ENCODE assay signal across 8 cellular contexts in genomic region chr5:72307968-72308852, GRCh38. TPM values are rescaled to one million over a fixed set of nuclear protein-coding genes. Genes with fewer than 3 reads are reported as not detected.
A peak's percentile ranks its signal among the peaks of the same experiment; 100 is the strongest.
DNase-seq lines count a peak whose midpoint lies in the region; ATAC-seq, FAIRE-seq and TF ChIP-seq lines count a peak whose summit lies in the region.

No MANE protein-coding gene starts in this region.

- H3K4me3 Mint-ChIP-seq in naive thymus-derived CD4-positive, alpha-beta T cell, result peak overlapping the region; percentile 78 to 94 (median 92)
- H3K4me3 Mint-ChIP-seq in stimulated activated memory B cell treated with anti-CD40 and anti-IgM and Interleukin-4, amounts not matched to agents 10 μg/mL and 1 μg/mL and 100 μg/mL, for 72 hours, result peak overlapping the region; percentile 87

- H3K4me2 ChIP-seq in GM23248 (ENCODE audit: unreplicated experiment) (peak overlapping the region; percentile 88), Karpas-422 (ENCODE audit: low read depth, low read length, poor library complexity, severe bottlenecking) (peak overlapping the region; percentile 97), fibroblast of lung (ENCODE audit: extremely low read depth, insufficient read depth, low read length) (peak overlapping the region; percentile 85)

- H3K27me3 ChIP-seq in GM23248 (replicated peaks; ENCODE audit: insufficient read depth), result no peaks in the 10 kb centered on the region
- no peaks in the 10 kb centered on the region for H3K27me3 ChIP-seq in Karpas-422 (ENCODE audit: low read length)
- H3K27me3 ChIP-seq in fibroblast of lung (ENCODE audit: control insufficient read depth, insufficient read depth, low read length), result no peaks in the 10 kb centered on the region
- H3K27me3 ChIP-seq in naive thymus-derived CD4-positive, alpha-beta T cell (ENCODE audit: control insufficient read depth in 2 of 2, insufficient read depth in 2 of 2, low read length in 2 of 2), result no peaks in the 10 kb centered on the region

- H3K4me1 Mint-ChIP-seq in naive thymus-derived CD4-positive, alpha-beta T cell, result peaks cover 9 to 38% (median 29%) of the 10 kb centered on the region in 7 donors
- H3K4me1 Mint-ChIP-seq in stimulated activated memory B cell treated with anti-CD40 and anti-IgM and Interleukin-4, amounts not matched to agents 10 μg/mL and 1 μg/mL and 100 μg/mL, for 72 hours, result peaks cover 38% of the 10 kb centered on the region

- H3K27ac Mint-ChIP-seq in naive thymus-derived CD4-positive, alpha-beta T cell, result peak overlapping the region; percentile 84 to 97 (median 91)
- peak overlapping the region; percentile 85 for H3K27ac Mint-ChIP-seq in stimulated activated memory B cell treated with anti-CD40 and anti-IgM and Interleukin-4, amounts not matched to agents 10 μg/mL and 1 μg/mL and 100 μg/mL, for 72 hours

- DNase-seq in EL (peak; percentile 98), GM23248 (peak; percentile 100), Karpas-422 (peak; percentile 98), RCC 7860 (ENCODE audit: low spot score) (peak; percentile 80), fibroblast of lung (ENCODE audit: low read depth in 2 of 2) (peak; percentile 98)
- peak; percentile 87 to 94 for DNase-seq in activated T-helper 1 cell treated with anti-CD3 and anti-CD28 coated beads, Interleukin-2, amount 50 U/mL, for 16 hours (ENCODE audit: low read depth in 1 of 2, low spot score in 1 of 2)
- peak; percentile 91 to 97 (median 95) for DNase-seq in naive thymus-derived CD4-positive, alpha-beta T cell

- H3K9ac ChIP-seq in GM23248, result peak overlapping the region; percentile 92
- H3K9ac ChIP-seq in Karpas-422 (ENCODE audit: low read length), result peak overlapping the region; percentile 97
- peak overlapping the region; percentile 92 for H3K9ac ChIP-seq in fibroblast of lung (ENCODE audit: insufficient read depth, low read length)

- H3K4me3 ChIP-seq in GM23248 (peak overlapping the region; percentile 80), Karpas-422 (ENCODE audit: low read length) (peak overlapping the region; percentile 77), fibroblast of lung (replicated peaks in 1 of 4; ENCODE audit: control extremely low read depth in 1 of 4, insufficient read depth in 1 of 4, low read depth in 3 of 4, low read length in 4 of 4) (peak overlapping the region; percentile 55 to 80 (median 73))
- peak overlapping the region; percentile 93 for H3K4me3 ChIP-seq in naive thymus-derived CD4-positive, alpha-beta T cell (ENCODE audit: low read length)

- CTCF ChIA-PET in naive thymus-derived CD4-positive, alpha-beta T cell (lab: Charles Lee), result interaction anchor here (0.6 to 4.0 kb wide), 6 partner anchors 9 to 288 kb away, joined by 3 to 40 read pairs (median 4); partner anchors contain the start of genes MRPS27 and PTCD2

- H3F3A ChIP-seq in GM23248 (ENCODE audit: insufficient read depth), result peaks cover 17% of the 10 kb centered on the region

- H3K79me2 ChIP-seq in GM23248 (ENCODE audit: insufficient read depth) (peaks cover 47% of the 10 kb centered on the region), Karpas-422 (ENCODE audit: low read length) (peaks cover 55% of the 10 kb centered on the region), fibroblast of lung (ENCODE audit: control insufficient read depth, insufficient read depth, low read length) (peaks cover 17% of the 10 kb centered on the region)

- no peaks in the 10 kb centered on the region for H3K9me3 Mint-ChIP-seq in naive thymus-derived CD4-positive, alpha-beta T cell
- no peaks in the 10 kb centered on the region for H3K9me3 Mint-ChIP-seq in stimulated activated memory B cell treated with anti-CD40 and anti-IgM and Interleukin-4, amounts not matched to agents 10 μg/mL and 1 μg/mL and 100 μg/mL, for 72 hours

- peak overlapping the region; percentile 78 for H2AFZ ChIP-seq in GM23248
- H2AFZ ChIP-seq in Karpas-422 (ENCODE audit: low read length), result peak overlapping the region; percentile 71
- peak overlapping the region; percentile 75 for H2AFZ ChIP-seq in fibroblast of lung (ENCODE audit: low read length)

- H3K9me2 ChIP-seq in GM23248 (ENCODE audit: insufficient read depth) (no peaks in the 10 kb centered on the region), Karpas-422 (replicated peaks; ENCODE audit: insufficient read depth, low read length) (no peaks in the 10 kb centered on the region)

- H3K4me1 ChIP-seq in GM23248 (ENCODE audit: insufficient read depth) (peaks cover 7% of the 10 kb centered on the region; the same call in 1 of the 2 replicates), Karpas-422 (ENCODE audit: low read length) (peaks cover 54% of the 10 kb centered on the region), fibroblast of lung (ENCODE audit: control insufficient read depth, extremely low read depth, insufficient read depth, low read length) (peaks cover 3% of the 10 kb centered on the region)
- peaks cover 3 to 12% of the 10 kb centered on the region in 2 donors for H3K4me1 ChIP-seq in naive thymus-derived CD4-positive, alpha-beta T cell (ENCODE audit: control insufficient read depth in 2 of 2, insufficient read depth in 2 of 2, low read length in 2 of 2)

- intact Hi-C loops in naive thymus-derived CD4-positive, alpha-beta T cell (cut with micrococcal nuclease), result loop anchor here (1.0 to 10.0 kb wide), 17 partner anchors 12 to 1259 kb away; partner anchors contain the start of genes BDP1 (in 2 of the 2), MCCC2 (in 2 of the 2), MRPS27 (in 2 of the 2) and PTCD2 (in 2 of the 2)

- H3K36me3 ChIP-seq in GM23248 (ENCODE audit: low read depth) (peaks cover 16% of the 10 kb centered on the region), Karpas-422 (ENCODE audit: insufficient read depth, low read length) (peaks cover 32% of the 10 kb centered on the region; the same call in 1 of the 2 replicates), fibroblast of lung (ENCODE audit: control insufficient read depth, insufficient read depth, low read length) (no peaks in the 10 kb centered on the region)
- peaks cover 0 to 20% (median 3%) of the 10 kb centered on the region in 3 experiments for H3K36me3 ChIP-seq in naive thymus-derived CD4-positive, alpha-beta T cell (ENCODE audit: control insufficient read depth in 2 of 3, insufficient read depth in 3 of 3, low read length in 3 of 3)

- peak; percentile 98 for ATAC-seq in naive thymus-derived CD4-positive, alpha-beta T cell
- peak; percentile 99 for ATAC-seq in stimulated activated memory B cell treated with anti-CD40 and anti-IgM and Interleukin-4, amounts not matched to agents 10 μg/mL and 1 μg/mL and 100 μg/mL, for 72 hours

- no peaks in the 10 kb centered on the region for H3K27me3 Mint-ChIP-seq in naive thymus-derived CD4-positive, alpha-beta T cell
- no peaks in the 10 kb centered on the region for H3K27me3 Mint-ChIP-seq in stimulated activated memory B cell treated with anti-CD40 and anti-IgM and Interleukin-4, amounts not matched to agents 10 μg/mL and 1 μg/mL and 100 μg/mL, for 72 hours

- H3K27ac ChIP-seq in GM23248 (peak overlapping the region; percentile 91), Karpas-422 (ENCODE audit: low read length) (peak overlapping the region; percentile 93), fibroblast of lung (ENCODE audit: insufficient read depth, low read length) (peak overlapping the region; percentile 96)
- peak overlapping the region; percentile 95 for H3K27ac ChIP-seq in naive thymus-derived CD4-positive, alpha-beta T cell (ENCODE audit: low read depth, low read length)

- peaks cover 7 to 23% (median 12%) of the 10 kb centered on the region in 5 donors for H3K36me3 Mint-ChIP-seq in naive thymus-derived CD4-positive, alpha-beta T cell
- peaks cover 48% of the 10 kb centered on the region for H3K36me3 Mint-ChIP-seq in stimulated activated memory B cell treated with anti-CD40 and anti-IgM and Interleukin-4, amounts not matched to agents 10 μg/mL and 1 μg/mL and 100 μg/mL, for 72 hours

- no peak for FAIRE-seq in RCC 7860 (lab: Jason Lieb, UNC)

- no peaks in the 10 kb centered on the region for H4K20me1 ChIP-seq in GM23248 (ENCODE audit: insufficient read depth)
- H4K20me1 ChIP-seq in Karpas-422 (ENCODE audit: insufficient read depth, low read depth, low read length), result no peaks in the 10 kb centered on the region
- H4K20me1 ChIP-seq in fibroblast of lung (ENCODE audit: control insufficient read depth, extremely low read depth, insufficient read depth, low read length), result no peaks in the 10 kb centered on the region

- WGBS in GM23248 (ENCODE audit: low coverage in 1 of 2, low lambda C conversion rate in 2 of 2, missing lambda C conversion rate in 2 of 2), 2 experiments, result 2% methylated on average over 48 to 71 of the region's 76 CpGs

- peak; percentile 68 to 70 for TF ChIP-seq CTCF in fibroblast of lung (conservative IDR thresholded peaks at IDR 0.05 in 1 of 2, IDR thresholded peaks at IDR 0.05 in 1 of 2; ENCODE audit: low read depth in 1 of 2, low read length in 2 of 2)

- POLR2A ChIA-PET in naive thymus-derived CD4-positive, alpha-beta T cell (lab: Charles Lee), result interaction anchor here (0.7 to 4.3 kb wide), 3 partner anchors 9 to 833 kb away, joined by 3 to 39 read pairs (median 3); partner anchors contain the start of genes MRPS27 and PTCD2

- no peaks in the 10 kb centered on the region for H3K9me3 ChIP-seq in GM23248 (ENCODE audit: low read depth)
- H3K9me3 ChIP-seq in Karpas-422 (ENCODE audit: low read length), result no peaks in the 10 kb centered on the region
- H3K9me3 ChIP-seq in fibroblast of lung (ENCODE audit: control insufficient read depth, insufficient read depth, low read depth, low read length), result no peaks in the 10 kb centered on the region
- H3K9me3 ChIP-seq in naive thymus-derived CD4-positive, alpha-beta T cell (ENCODE audit: control insufficient read depth in 2 of 3, low read length in 3 of 3), result no peaks in the 10 kb centered on the region

- in situ Hi-C loops in GM23248 (cut with MboI), result loop anchor here (10.0 kb wide), 1 partner anchor 523 kb away; no protein-coding TSS in a partner anchor

RNA-seq across cellular contexts. Expression of gene MRPS27, which starts 11.8 kb away (rescaled TPM):
- 53.4 and 58.5 TPM in 2 replicates for total RNA-seq in GM23248 (2014; rRNA removed; shearing (Covaris generic))
- polyA plus RNA-seq in GM23248 (2016; fragmentation: Nextera tagmentation; extraction: Ambion mirVana) (35.2 and 36.4 TPM in 2 replicates), fibroblast of lung (67.2 and 75.9 TPM in 2 replicates)
- total RNA-seq in Karpas-422 (2014; rRNA removed; shearing (Covaris generic); ENCODE audit: low replicate concordance), result 87.4 and 120 TPM in 2 replicates
- total RNA-seq in fibroblast of lung, result 72.7 and 86.5 TPM in 2 replicates
- 41.4 and 44.1 TPM in 2 replicates for polyA plus RNA-seq in fibroblast of lung (2012)
- 88.9 and 143 TPM in 2 replicates for polyA minus RNA-seq in fibroblast of lung (ENCODE audit: low replicate concordance)
- total RNA-seq in naive thymus-derived CD4-positive, alpha-beta T cell, result 10 to 100 TPM; 36.6 to 54.0 (median 39.5) TPM
- 10 to 100 TPM; 35.2 to 48.7 TPM for polyA plus RNA-seq in naive thymus-derived CD4-positive, alpha-beta T cell

RNA-seq across cellular contexts. Expression of gene PTCD2, which starts 12.0 kb away (rescaled TPM):
- total RNA-seq in GM23248 (2014; rRNA removed; shearing (Covaris generic)), result 15.5 and 17.1 TPM in 2 replicates
- polyA plus RNA-seq in GM23248 (2016; fragmentation: Nextera tagmentation; extraction: Ambion mirVana) (11.1 and 14.0 TPM in 2 replicates), fibroblast of lung (10.3 and 13.4 TPM in 2 replicates)
- total RNA-seq in Karpas-422 (2014; rRNA removed; shearing (Covaris generic); ENCODE audit: low replicate concordance), result 9.2 and 24.9 TPM in 2 replicates
- total RNA-seq in fibroblast of lung, result 9.5 and 15.9 TPM in 2 replicates
- polyA plus RNA-seq in fibroblast of lung (2012), result 7.2 and 8.6 TPM in 2 replicates
- polyA minus RNA-seq in fibroblast of lung (ENCODE audit: low replicate concordance), result 2.1 and 13.8 TPM in 2 replicates
- 10 to 100 TPM in 3 of 5 experiments, 1 to 10 TPM in 2; 5.0 to 12.6 (median 11.2) TPM for total RNA-seq in naive thymus-derived CD4-positive, alpha-beta T cell
- polyA plus RNA-seq in naive thymus-derived CD4-positive, alpha-beta T cell, result 1 to 10 TPM; 3.7 to 6.0 TPM

Comparison
In these comparisons a context has a peak if more than half of its experiments do, and no peak if none do; other contexts are left out.
1. Peak in every context shown above with its lines: DNase-seq, ATAC-seq, H3K4me3 ChIP-seq and H3K27ac ChIP-seq.